In genomic region chr5:147690595-147690994, GRCh38 we compare ENCODE assay signal across 13 cellular contexts.
DNase-seq lines count a peak whose midpoint lies in the region; ATAC-seq and TF ChIP-seq lines count a peak whose summit lies in the region.
"Had no signal": no experiment of that assay in that cellular context is flagged by ENCODE, and none has a peak within 500 bp of the region (broad histone marks: within the 10 kb centered on the region; RNA-seq: fewer than 3 reads in every experiment).

No MANE protein-coding gene starts in this region.

- no peak for ATAC-seq in GM18502 (IDR thresholded peaks at IDR 0.05; ENCODE audit: poor library complexity, unreplicated experiment)
- ATAC-seq: activated CD8-positive, alpha-beta T cell treated with anti-CD3 and anti-CD28 coated beads, Interleukin-2, amount 10 ng/mL, durations not matched to agents 7 days and 5 days had no signal

- no peaks in the 10 kb centered on the region for H3K4me1 ChIP-seq in mesenchymal stem cell (ENCODE audit: control insufficient read depth, insufficient read depth, low read depth, low read length)

- H3K79me1 ChIP-seq in mesenchymal stem cell (replicated peaks; ENCODE audit: low read length, poor library complexity, severe bottlenecking), result no peaks in the 10 kb centered on the region

- H3K14ac ChIP-seq in mesenchymal stem cell (ENCODE audit: low read length in 2 of 2), result no peak overlapping the region

- no peaks in the 10 kb centered on the region for H3K27me3 ChIP-seq in mesenchymal stem cell (ENCODE audit: control insufficient read depth in 1 of 2, insufficient read depth in 1 of 2, low read length in 2 of 2)

- H3K36me3 ChIP-seq in mesenchymal stem cell (ENCODE audit: control insufficient read depth in 1 of 2, insufficient read depth in 2 of 2, low read depth in 1 of 2, low read length in 2 of 2), result no peaks in the 10 kb centered on the region

- no peak for TF ChIP-seq POLR2A in NB4 (IDR thresholded peaks at IDR 0.05; ENCODE audit: extremely low read depth, insufficient read length)

- no peak overlapping the region for H2BK5ac ChIP-seq in mesenchymal stem cell (ENCODE audit: low read depth, low read length, poor library complexity, severe bottlenecking)

- WGBS in mesenchymal stem cell, result no CpG with 5 or more reads among the region's 2 CpGs

- no peak overlapping the region for H2AFZ ChIP-seq in mesenchymal stem cell (ENCODE audit: low read depth, low read length)

- no peak overlapping the region for H2BK12ac ChIP-seq in mesenchymal stem cell (ENCODE audit: low read length in 2 of 2)

- no peak overlapping the region for H3K4me2 ChIP-seq in mesenchymal stem cell (ENCODE audit: low read length, poor library complexity, severe bottlenecking)

- DNase-seq in NCI-H2171 treated with DMSO at 0.1 percent for 48 hours (lab: John Stamatoyannopoulos, UW), result peak; percentile 3
- no peak for DNase-seq in NCI-H2171 (lab: John Stamatoyannopoulos, UW)
- DNase-seq in NB4 (ENCODE audit: low read depth), result peak; percentile 5
- peak; percentile 6 for DNase-seq in epithelial cell of prostate (ENCODE audit: low read depth, low spot score)
- DNase-seq in retinal pigment epithelial cell (ENCODE audit: low read depth), result no peak
- DNase-seq in GM10266 (ENCODE audit: extremely low spot score), result no peak
- DNase-seq in mesenchymal stem cell, result no peak
- DNase-seq: activated CD8-positive, alpha-beta T cell treated with anti-CD3 and anti-CD28 coated beads, Interleukin-2, amount 10 ng/mL, durations not matched to agents 7 days and 5 days; effector memory CD4-positive, alpha-beta T cell; GDM1; NCI-H1694; occipital lobe had no signal

- no peak overlapping the region for H2AK5ac ChIP-seq in mesenchymal stem cell (ENCODE audit: low read length, severe bottlenecking)

- H2BK15ac ChIP-seq in mesenchymal stem cell (ENCODE audit: low read depth, poor library complexity, severe bottlenecking), result no peak overlapping the region

- TF ChIP-seq CTCF in NB4 (IDR thresholded peaks at IDR 0.05; ENCODE audit: low read depth, low read length) (peak; percentile 4), retinal pigment epithelial cell (conservative IDR thresholded peaks at IDR 0.05; ENCODE audit: low read depth, low read length) (peak; percentile 32), GM10266 (IDR thresholded peaks at IDR 0.05; ENCODE audit: control insufficient read depth, insufficient read depth, low read depth, missing control alignments) (no peak)

- no peak overlapping the region for H4K91ac ChIP-seq in mesenchymal stem cell (ENCODE audit: low read length)

- no peak overlapping the region for H3K9ac ChIP-seq in mesenchymal stem cell (ENCODE audit: low read length)

- no peak overlapping the region for H2BK120ac ChIP-seq in mesenchymal stem cell (ENCODE audit: low read depth, low read length)

- no peaks in the 10 kb centered on the region for H3K9me3 ChIP-seq in mesenchymal stem cell (ENCODE audit: control insufficient read depth, low read length)

- no peak overlapping the region for H3K18ac ChIP-seq in mesenchymal stem cell (ENCODE audit: low read depth in 1 of 2, low read length in 2 of 2)

- H3K27ac ChIP-seq in epithelial cell of prostate (no peak overlapping the region), mesenchymal stem cell (ENCODE audit: low read length, poor library complexity, severe bottlenecking) (no peak overlapping the region)

- H3K4ac ChIP-seq in mesenchymal stem cell (ENCODE audit: low read depth in 1 of 2, low read length in 2 of 2), result no peak overlapping the region

- H3K23ac ChIP-seq in mesenchymal stem cell (ENCODE audit: low read length in 2 of 2), result no peak overlapping the region

- no peak overlapping the region for H4K8ac ChIP-seq in mesenchymal stem cell (ENCODE audit: low read length)

- no peak overlapping the region for H3K4me3 ChIP-seq in NB4 (ENCODE audit: low read depth, low read length)
- H3K4me3 ChIP-seq in retinal pigment epithelial cell (ENCODE audit: low read length), result no peak overlapping the region
- H3K4me3 ChIP-seq in mesenchymal stem cell (ENCODE audit: insufficient read depth in 1 of 2, low read depth in 1 of 2, low read length in 2 of 2), result no peak overlapping the region

Comparison
In these comparisons a context has a peak if more than half of its experiments do, and no peak if none do; other contexts are left out.
1. DNase-seq: peak in NCI-H2171 treated with DMSO at 0.1 percent for 48 hours (single experiment), NB4 (single experiment) and epithelial cell of prostate (single experiment); none in NCI-H2171 (single experiment), retinal pigment epithelial cell (single experiment), GM10266 (single experiment) and mesenchymal stem cell (single experiment).